In genomic region chr15:68730491-68731317, GRCh38 we compare ENCODE assay signal across 9 cellular contexts.
A peak's percentile ranks its signal among the peaks of the same experiment; 100 is the strongest.
DNase-seq lines count a peak whose midpoint lies in the region; ATAC-seq, FAIRE-seq and TF ChIP-seq lines count a peak whose summit lies in the region.
"Had no signal": no experiment of that assay in that cellular context is flagged by ENCODE, and none has a peak within 500 bp of the region (broad histone marks: within the 10 kb centered on the region; RNA-seq: fewer than 3 reads in every experiment).

No MANE protein-coding gene starts in this region.

- peak; percentile 5 for DNase-seq in NCI-H146 (lab: John Stamatoyannopoulos, UW)
- DNase-seq in NCI-H146 treated with DMSO at 0.1 percent for 48 hours (lab: John Stamatoyannopoulos, UW; ENCODE audit: unreplicated experiment), result no peak
- peak; percentile 69 to 75 for DNase-seq in Kasumi-1 (lab: John Stamatoyannopoulos, UW)
- DNase-seq in activated T-cell treated with anti-CD3 and anti-CD28 coated beads, Interleukin-2, amount 50 U/mL, for 48 hours, result peak; percentile 26 to 39
- DNase-seq in head of caudate nucleus, result peak in 40 of 42 donors; percentile 30 to 85 (median 66)
- DNase-seq in pancreas, result peak in 1 of 6 donors; percentile 40
- DNase-seq in activated CD4-positive, CD25-positive, alpha-beta regulatory T cell treated with anti-CD3 and anti-CD28 coated beads, Interleukin-2, amount 50 U/mL, for 72 hours, result no peak
- no peak for DNase-seq in RCC 7860 (ENCODE audit: low spot score)

- peak; percentile 43 to 82 (median 74) for ATAC-seq in pancreas

- no peaks in the 10 kb centered on the region for H3K27me3 ChIP-seq in pancreas

- no peaks in the 10 kb centered on the region for H3K36me3 ChIP-seq in pancreas

- no peak overlapping the region for H3K27ac ChIP-seq in pancreas

- FAIRE-seq in pancreas (lab: Jason Lieb, UNC), result no peak
- no peak for FAIRE-seq in RCC 7860 (lab: Jason Lieb, UNC)
- FAIRE-seq: G401.6 had no signal

- H3K4me3 ChIP-seq in pancreas, result no peak overlapping the region

- H3K9me3 ChIP-seq in pancreas, result no peaks in the 10 kb centered on the region

- peak in 3 of 4 donors; percentile 8 to 38 (median 30) for TF ChIP-seq CTCF in pancreas (IDR thresholded peaks at IDR 0.05)

- 45 to 51% methylated on average over 13 of the region's 13 CpGs for WGBS in pancreas, 2 donors

- H3K4me1 ChIP-seq in pancreas, result no peaks in the 10 kb centered on the region

- intact Hi-C loops in head of caudate nucleus (cut with DNase I), result loop anchor here (5.0 kb wide), 1 partner anchor 147 kb away; no protein-coding TSS in a partner anchor
- intact Hi-C loops in pancreas (cut with DNase I), result loop anchor here in 1 of 3 donors (10.0 kb wide), 1 partner anchor 144 kb away; no protein-coding TSS in a partner anchor

Comparison
In these comparisons a context has a peak if more than half of its experiments do, and no peak if none do; other contexts are left out.
1. DNase-seq: peak in NCI-H146 (single experiment), Kasumi-1 (2 of 2), activated T-cell treated with anti-CD3 and anti-CD28 coated beads, Interleukin-2, amount 50 U/mL, for 48 hours (2 of 2) and head of caudate nucleus (40 of 42); none in NCI-H146 treated with DMSO at 0.1 percent for 48 hours (single experiment), activated CD4-positive, CD25-positive, alpha-beta regulatory T cell treated with anti-CD3 and anti-CD28 coated beads, Interleukin-2, amount 50 U/mL, for 72 hours (single experiment) and RCC 7860 (single experiment).